1 cellular context compared by ENCODE assay signal in the genomic region with DNA sequence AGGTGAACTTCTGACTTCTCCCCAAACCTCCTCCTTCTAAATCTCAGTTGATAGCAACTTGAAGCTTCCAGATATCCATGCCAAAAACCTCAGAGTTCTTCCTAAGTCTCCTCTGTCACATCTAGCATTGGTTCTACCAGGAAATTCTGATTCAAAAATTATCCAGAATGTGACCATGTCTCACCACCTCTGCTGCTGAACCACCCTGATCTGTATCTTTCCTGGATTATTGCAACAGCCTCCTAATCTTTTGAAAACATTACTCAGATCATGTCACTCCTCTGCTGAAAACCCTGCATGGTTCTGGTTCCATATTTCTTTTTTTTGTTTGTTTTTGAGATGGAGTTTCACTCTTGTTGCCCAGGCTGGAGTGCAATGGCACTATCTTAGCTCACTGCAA.
TF ChIP-seq lines count a peak whose summit lies in the region.

No MANE protein-coding gene starts in this region.

TF ChIP-seq in GM12878, 131 proteins besides CTCF, POLR2A, EP300 and RAD21 (continued from another document):
- TF ChIP-seq, protein P1, sequence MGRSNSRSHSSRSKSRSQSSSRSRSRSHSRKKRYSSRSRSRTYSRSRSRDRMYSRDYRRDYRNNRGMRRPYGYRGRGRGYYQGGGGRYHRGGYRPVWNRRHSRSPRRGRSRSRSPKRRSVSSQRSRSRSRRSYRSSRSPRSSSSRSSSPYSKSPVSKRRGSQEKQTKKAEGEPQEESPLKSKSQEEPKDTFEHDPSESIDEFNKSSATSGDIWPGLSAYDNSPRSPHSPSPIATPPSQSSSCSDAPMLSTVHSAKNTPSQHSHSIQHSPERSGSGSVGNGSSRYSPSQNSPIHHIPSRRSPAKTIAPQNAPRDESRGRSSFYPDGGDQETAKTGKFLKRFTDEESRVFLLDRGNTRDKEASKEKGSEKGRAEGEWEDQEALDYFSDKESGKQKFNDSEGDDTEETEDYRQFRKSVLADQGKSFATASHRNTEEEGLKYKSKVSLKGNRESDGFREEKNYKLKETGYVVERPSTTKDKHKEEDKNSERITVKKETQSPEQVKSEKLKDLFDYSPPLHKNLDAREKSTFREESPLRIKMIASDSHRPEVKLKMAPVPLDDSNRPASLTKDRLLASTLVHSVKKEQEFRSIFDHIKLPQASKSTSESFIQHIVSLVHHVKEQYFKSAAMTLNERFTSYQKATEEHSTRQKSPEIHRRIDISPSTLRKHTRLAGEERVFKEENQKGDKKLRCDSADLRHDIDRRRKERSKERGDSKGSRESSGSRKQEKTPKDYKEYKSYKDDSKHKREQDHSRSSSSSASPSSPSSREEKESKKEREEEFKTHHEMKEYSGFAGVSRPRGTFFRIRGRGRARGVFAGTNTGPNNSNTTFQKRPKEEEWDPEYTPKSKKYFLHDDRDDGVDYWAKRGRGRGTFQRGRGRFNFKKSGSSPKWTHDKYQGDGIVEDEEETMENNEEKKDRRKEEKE (IDR thresholded peaks at IDR 0.05): no peak
- TF ChIP-seq BACH1 (IDR thresholded peaks at IDR 0.05; ENCODE audit: borderline replicate concordance): no peak
- TF ChIP-seq, protein P2, sequence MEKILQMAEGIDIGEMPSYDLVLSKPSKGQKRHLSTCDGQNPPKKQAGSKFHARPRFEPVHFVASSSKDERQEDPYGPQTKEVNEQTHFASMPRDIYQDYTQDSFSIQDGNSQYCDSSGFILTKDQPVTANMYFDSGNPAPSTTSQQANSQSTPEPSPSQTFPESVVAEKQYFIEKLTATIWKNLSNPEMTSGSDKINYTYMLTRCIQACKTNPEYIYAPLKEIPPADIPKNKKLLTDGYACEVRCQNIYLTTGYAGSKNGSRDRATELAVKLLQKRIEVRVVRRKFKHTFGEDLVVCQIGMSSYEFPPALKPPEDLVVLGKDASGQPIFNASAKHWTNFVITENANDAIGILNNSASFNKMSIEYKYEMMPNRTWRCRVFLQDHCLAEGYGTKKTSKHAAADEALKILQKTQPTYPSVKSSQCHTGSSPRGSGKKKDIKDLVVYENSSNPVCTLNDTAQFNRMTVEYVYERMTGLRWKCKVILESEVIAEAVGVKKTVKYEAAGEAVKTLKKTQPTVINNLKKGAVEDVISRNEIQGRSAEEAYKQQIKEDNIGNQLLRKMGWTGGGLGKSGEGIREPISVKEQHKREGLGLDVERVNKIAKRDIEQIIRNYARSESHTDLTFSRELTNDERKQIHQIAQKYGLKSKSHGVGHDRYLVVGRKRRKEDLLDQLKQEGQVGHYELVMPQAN (conservative IDR thresholded peaks at IDR 0.05): no peak
- no peak for TF ChIP-seq EZH2 (IDR thresholded peaks at IDR 0.05; ENCODE audit: borderline replicate concordance, control insufficient read depth, low read depth, low read length)
- TF ChIP-seq, protein P3, sequence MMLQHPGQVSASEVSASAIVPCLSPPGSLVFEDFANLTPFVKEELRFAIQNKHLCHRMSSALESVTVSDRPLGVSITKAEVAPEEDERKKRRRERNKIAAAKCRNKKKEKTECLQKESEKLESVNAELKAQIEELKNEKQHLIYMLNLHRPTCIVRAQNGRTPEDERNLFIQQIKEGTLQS (IDR thresholded peaks at IDR 0.05; ENCODE audit: borderline replicate concordance, extremely low read depth, low read depth, low read length): no peak
- no peak for TF ChIP-seq BCL11A (IDR thresholded peaks at IDR 0.05; ENCODE audit: low read depth, low read length)
- no peak for TF ChIP-seq MYB (IDR thresholded peaks at IDR 0.05; ENCODE audit: borderline replicate concordance, low read depth, low read length)
- no peak for TF ChIP-seq PAX8 (IDR thresholded peaks at IDR 0.05)
- TF ChIP-seq ZSCAN29 (IDR thresholded peaks at IDR 0.05): no peak
- TF ChIP-seq JUNB (IDR thresholded peaks at IDR 0.05): no peak
